ENCODE assay signal across 19 cellular contexts in genomic region chr4:38014421-38014852, GRCh38. TPM values are rescaled to one million over a fixed set of nuclear protein-coding genes. Genes with fewer than 3 reads are reported as not detected.
DNase-seq lines count a peak whose midpoint lies in the region; ATAC-seq, FAIRE-seq and TF ChIP-seq lines count a peak whose summit lies in the region.
"Had no signal": no experiment of that assay in that cellular context is flagged by ENCODE, and none has a peak within 500 bp of the region (broad histone marks: within the 10 kb centered on the region; RNA-seq: fewer than 3 reads in every experiment).

No MANE protein-coding gene starts in this region.

- H3K27ac ChIP-seq in right cardiac atrium (ENCODE audit: low read length) (peak overlapping the region; percentile 56), gastroesophageal sphincter (peak overlapping the region in 3 of 4 donors; percentile 48 to 76 (median 64)), sigmoid colon (peak overlapping the region; percentile 42 to 83 (median 76))
- H3K27ac ChIP-seq: BLaER1 had no signal

- TF ChIP-seq POLR2A in gastroesophageal sphincter (IDR thresholded peaks at IDR 0.05) (no peak), sigmoid colon (IDR thresholded peaks at IDR 0.05) (no peak)

- H3K27me3 ChIP-seq in right cardiac atrium (ENCODE audit: control insufficient read depth, insufficient read depth) = no peaks in the 10 kb centered on the region
- no peaks in the 10 kb centered on the region for H3K27me3 ChIP-seq in gastroesophageal sphincter
- H3K27me3 ChIP-seq in sigmoid colon = no peaks in the 10 kb centered on the region
- H3K27me3 ChIP-seq: BLaER1, MG63 had no signal

- ATAC-seq in right cardiac atrium (peak; percentile 5 to 7), gastroesophageal sphincter (no peak)
- ATAC-seq: HepG2 had no signal

- H3K36me3 ChIP-seq in gastroesophageal sphincter (peaks cover 0 to 32% of the 10 kb centered on the region in 2 donors), sigmoid colon (peaks cover 0 to 8% (median 2%) of the 10 kb centered on the region in 4 donors)
- H3K36me3 ChIP-seq: MG63 had no signal

- TF ChIP-seq CTCF in gastroesophageal sphincter (IDR thresholded peaks at IDR 0.05) (no peak), sigmoid colon (IDR thresholded peaks at IDR 0.05) (no peak)

- H3K4me3 ChIP-seq in right cardiac atrium (ENCODE audit: low read length) (no peak overlapping the region), gastroesophageal sphincter (no peak overlapping the region), sigmoid colon (no peak overlapping the region)
- H3K4me3 ChIP-seq: BLaER1, MG63 had no signal

- H3K4me1 ChIP-seq in right cardiac atrium (ENCODE audit: control insufficient read depth, insufficient read depth, low read length) = peaks cover 5% of the 10 kb centered on the region
- peaks cover 6 to 78% (median 9%) of the 10 kb centered on the region in 3 donors for H3K4me1 ChIP-seq in gastroesophageal sphincter
- H3K4me1 ChIP-seq in sigmoid colon = peaks cover 0 to 91% (median 71%) of the 10 kb centered on the region in 4 donors
- H3K4me1 ChIP-seq: BLaER1 had no signal

- intact Hi-C loops in right cardiac atrium (cut with DNase I) = no loop called here
- intact Hi-C loops in cardiac septum (cut with DNase I) = no loop called here
- intact Hi-C loops in sigmoid colon (cut with DNase I) = no loop called here

- DNase-seq in right cardiac atrium (peak in 1 of 3 donors; percentile 40), cardiac septum (ENCODE audit: low spot score) (no peak), sigmoid colon (no peak), GM19239 (ENCODE audit: insufficient read length, low spot score) (no peak), NCI-H748 (lab: John Stamatoyannopoulos, UW; ENCODE audit: unreplicated experiment) (no peak), HuH-7 (ENCODE audit: low spot score) (no peak)
- DNase-seq in effector CD4-positive, alpha-beta T cell = no peak
- DNase-seq: CD8-positive, alpha-beta memory T cell; DMS79 treated with DMSO at 0.1 percent for 48 hours; NCI-H524 had no signal

- TF ChIP-seq EP300 in gastroesophageal sphincter (IDR thresholded peaks at IDR 0.05) (no peak), sigmoid colon (IDR thresholded peaks at IDR 0.05) (no peak)

- no peaks in the 10 kb centered on the region for H3K9me3 ChIP-seq in right cardiac atrium (ENCODE audit: control insufficient read depth, low read length)
- no peaks in the 10 kb centered on the region for H3K9me3 ChIP-seq in gastroesophageal sphincter
- H3K9me3 ChIP-seq in sigmoid colon = no peaks in the 10 kb centered on the region
- H3K9me3 ChIP-seq: BLaER1, MG63 had no signal

- no peak for FAIRE-seq in GM19239 (lab: Jason Lieb, UNC)
- FAIRE-seq: A204.1, D721Med, G401.6, H1, HepG2 had no signal

- WGBS in right cardiac atrium = 83% methylated on average over 37 of the region's 37 CpGs
- 87 to 93% methylated on average over 3 to 13 of the region's 37 CpGs for WGBS in gastroesophageal sphincter (ENCODE audit: low coverage in 1 of 2), 2 donors
- 95 to 97% methylated on average over 37 of the region's 37 CpGs for WGBS in sigmoid colon, 2 donors

RNA-seq across cellular contexts. Expression of gene PTTG2, which starts 54.2 kb away (rescaled TPM):
- total RNA-seq in right cardiac atrium (1 to 10 TPM in 3 of 4 donors, under 1 TPM in 1; 0.65 to 1.7 (median 1.4) TPM), cardiac septum (1.1 TPM), gastroesophageal sphincter (1 to 10 TPM in 2 of 4 donors, under 1 TPM in 1, not detected in 1; 0.62 to 3.5 (median 2.5) TPM), sigmoid colon (1 to 10 TPM; 2.4 to 7.7 (median 6.3) TPM)
- polyA plus RNA-seq in right cardiac atrium (0.54 TPM), sigmoid colon (under 1 TPM in 1 of 3 donors, not detected in 2; 0.28 TPM)
- total RNA-seq: H1, HepG2, HFFc6 had no signal
- polyA plus RNA-seq: CD8-positive, alpha-beta memory T cell; H1; HepG2 had no signal
